7 cellular contexts compared by ENCODE assay signal in genomic region chr15:32342268-32342667, GRCh38.
DNase-seq lines count a peak whose midpoint lies in the region; ATAC-seq and TF ChIP-seq lines count a peak whose summit lies in the region.
"Not testable (repeated sequence)": the region's sequence is repeated elsewhere in the genome, so short reads cannot be mapped to it uniquely, and the experiment has no call there.

No MANE protein-coding gene starts in this region.

- not testable (repeated sequence) for TF ChIP-seq CTCF in endodermal cell (conservative IDR thresholded peaks at IDR 0.05); left lung (IDR thresholded peaks at IDR 0.05); smooth muscle cell (IDR thresholded peaks at IDR 0.05; ENCODE audit: borderline replicate concordance, insufficient read depth, poor library complexity, severe bottlenecking)

- not testable (repeated sequence) for H3K9me3 Mint-ChIP-seq in activated T-cell treated with anti-CD3 and anti-CD28 coated beads, Interleukin-2, amount 50 U/mL, for 72 hours; endodermal cell; naive thymus-derived CD4-positive, alpha-beta T cell

- not testable (repeated sequence) for H3K36me3 ChIP-seq in ES-I3 (ENCODE audit: insufficient read depth, low read length); SJCRH30; endodermal cell (ENCODE audit: control insufficient read depth, insufficient read depth, low read length); left lung; naive thymus-derived CD4-positive, alpha-beta T cell (ENCODE audit: control insufficient read depth in 2 of 3, insufficient read depth in 3 of 3, low read length in 3 of 3); smooth muscle cell (ENCODE audit: low read depth)

- H3K4me3 Mint-ChIP-seq in activated T-cell treated with anti-CD3 and anti-CD28 coated beads, Interleukin-2, amount 50 U/mL, for 72 hours; endodermal cell; naive thymus-derived CD4-positive, alpha-beta T cell: not testable (repeated sequence)

- H3K27me3 ChIP-seq in SJCRH30; endodermal cell (ENCODE audit: control insufficient read depth, insufficient read depth, low read length, poor library complexity, severe bottlenecking); naive thymus-derived CD4-positive, alpha-beta T cell (ENCODE audit: control insufficient read depth in 2 of 2, insufficient read depth in 2 of 2, low read length in 2 of 2); smooth muscle cell (ENCODE audit: low read depth): not testable (repeated sequence)
- H3K27me3 ChIP-seq in left lung: peaks cover 0 to 13% of the 10 kb centered on the region in 2 donors

- H3F3A ChIP-seq in smooth muscle cell (ENCODE audit: low read depth): not testable (repeated sequence)

- peak; percentile 2 to 8 for DNase-seq in SJCRH30
- DNase-seq in activated T-cell treated with anti-CD3 and anti-CD28 coated beads, Interleukin-2, amount 50 U/mL, for 72 hours; left lung; naive thymus-derived CD4-positive, alpha-beta T cell; smooth muscle cell (lab: John Stamatoyannopoulos, UW; ENCODE audit: unreplicated experiment): not testable (repeated sequence)
- peak; percentile 7 for DNase-seq in endodermal cell

- H3K9me3 ChIP-seq in ES-I3 (ENCODE audit: control insufficient read depth, insufficient read depth, low read length); SJCRH30 (replicated peaks); endodermal cell (ENCODE audit: control insufficient read depth, low read length); left lung; naive thymus-derived CD4-positive, alpha-beta T cell (ENCODE audit: control insufficient read depth in 2 of 3, low read length in 3 of 3); smooth muscle cell (replicated peaks; ENCODE audit: low read depth): not testable (repeated sequence)

- intact Hi-C loops in left lung (cut with DNase I); naive thymus-derived CD4-positive, alpha-beta T cell (cut with micrococcal nuclease): not testable (repeated sequence)

- H3K79me2 ChIP-seq in smooth muscle cell (ENCODE audit: low read depth): not testable (repeated sequence)

- H3K4me2 ChIP-seq in smooth muscle cell: not testable (repeated sequence)

- H3K27ac ChIP-seq in SJCRH30; endodermal cell (ENCODE audit: low read depth, low read length); left lung; naive thymus-derived CD4-positive, alpha-beta T cell (ENCODE audit: low read depth, low read length); smooth muscle cell (ENCODE audit: low read depth): not testable (repeated sequence)

- POLR2A ChIA-PET in naive thymus-derived CD4-positive, alpha-beta T cell (lab: Charles Lee): not testable (repeated sequence)

- H3K4me1 ChIP-seq in ES-I3 (ENCODE audit: insufficient read depth, low read length); SJCRH30; endodermal cell (ENCODE audit: control insufficient read depth, insufficient read depth, low read length); left lung; naive thymus-derived CD4-positive, alpha-beta T cell (ENCODE audit: control insufficient read depth in 2 of 2, insufficient read depth in 2 of 2, low read length in 2 of 2); smooth muscle cell (ENCODE audit: low read depth): not testable (repeated sequence)

- not testable (repeated sequence) for H3K4me1 Mint-ChIP-seq in activated T-cell treated with anti-CD3 and anti-CD28 coated beads, Interleukin-2, amount 50 U/mL, for 72 hours (ENCODE audit: low read depth); endodermal cell; naive thymus-derived CD4-positive, alpha-beta T cell

- H2AFZ ChIP-seq in smooth muscle cell (ENCODE audit: low read depth): not testable (repeated sequence)

- H3K36me3 Mint-ChIP-seq in activated T-cell treated with anti-CD3 and anti-CD28 coated beads, Interleukin-2, amount 50 U/mL, for 72 hours (ENCODE audit: insufficient read depth in 2 of 2); endodermal cell (ENCODE audit: low read depth); naive thymus-derived CD4-positive, alpha-beta T cell: not testable (repeated sequence)

- CTCF ChIA-PET in naive thymus-derived CD4-positive, alpha-beta T cell (lab: Charles Lee): not testable (repeated sequence)

- not testable (repeated sequence) for H3K4me3 ChIP-seq in SJCRH30; endodermal cell (ENCODE audit: low read length); left lung; naive thymus-derived CD4-positive, alpha-beta T cell (ENCODE audit: low read length)
- peak overlapping the region; percentile 28 for H3K4me3 ChIP-seq in smooth muscle cell

- peak; percentile 12 to 16 for ATAC-seq in activated T-cell treated with anti-CD3 and anti-CD28 coated beads, Interleukin-2, amount 50 U/mL, for 72 hours (replicated peaks in 1 of 2)
- peak; percentile 30 for ATAC-seq in left lung
- peak; percentile 21 for ATAC-seq in naive thymus-derived CD4-positive, alpha-beta T cell

- H3K27me3 Mint-ChIP-seq in activated T-cell treated with anti-CD3 and anti-CD28 coated beads, Interleukin-2, amount 50 U/mL, for 72 hours (ENCODE audit: low read depth); endodermal cell (ENCODE audit: insufficient read depth); naive thymus-derived CD4-positive, alpha-beta T cell: not testable (repeated sequence)

- H3K9ac ChIP-seq in ES-I3 (ENCODE audit: low read depth, low read length): peak overlapping the region; percentile 3; the same call in 1 of the 2 replicates
- H3K9ac ChIP-seq in endodermal cell (ENCODE audit: extremely low read depth, low read length, poor library complexity, severe bottlenecking); smooth muscle cell (ENCODE audit: low read depth): not testable (repeated sequence)

- not testable (repeated sequence) for H4K20me1 ChIP-seq in smooth muscle cell (ENCODE audit: low read depth)

- H3K27ac Mint-ChIP-seq in activated T-cell treated with anti-CD3 and anti-CD28 coated beads, Interleukin-2, amount 50 U/mL, for 72 hours; endodermal cell; naive thymus-derived CD4-positive, alpha-beta T cell: not testable (repeated sequence)

- no CpG with 5 or more reads among the region's 39 CpGs for WGBS in endodermal cell (ENCODE audit: insufficient coverage in 1 of 2, insufficient read length in 1 of 2), 2 experiments
- WGBS in smooth muscle cell (ENCODE audit: low lambda C conversion rate): no CpG with 5 or more reads among the region's 39 CpGs
